In the genomic region with DNA sequence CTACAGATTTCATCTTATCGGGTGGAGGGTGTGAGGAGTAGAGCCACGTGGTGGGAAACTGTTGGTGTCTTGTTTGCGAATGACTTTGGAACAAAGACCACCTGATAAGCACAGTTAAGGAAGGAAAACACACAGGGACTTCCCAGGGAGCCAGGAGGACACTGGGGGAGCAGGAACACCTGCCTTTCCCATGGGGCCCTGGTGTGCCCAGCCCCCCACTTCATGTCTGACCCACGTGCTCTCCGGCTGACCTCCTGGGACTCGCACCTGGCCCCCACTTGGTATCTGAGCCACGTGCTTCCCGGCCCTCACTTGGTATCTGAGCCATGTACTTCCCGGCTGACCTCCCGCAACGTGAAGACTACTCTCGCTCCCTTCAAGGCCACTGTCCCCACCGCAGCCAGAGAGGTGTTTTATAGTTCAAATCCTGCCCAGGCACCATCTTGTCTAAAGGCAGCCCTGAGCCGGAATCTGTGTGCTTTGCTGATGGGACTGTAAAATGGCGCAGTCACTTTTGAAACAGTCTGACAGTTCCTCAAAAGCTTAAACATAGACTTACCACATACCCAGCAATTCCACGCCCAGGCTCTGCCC, we compare ENCODE assay signal across 16 cellular contexts. TPM values are rescaled to one million over a fixed set of nuclear protein-coding genes. Genes with fewer than 3 reads are reported as not detected.
DNase-seq lines count a peak whose midpoint lies in the region; ATAC-seq and TF ChIP-seq lines count a peak whose summit lies in the region.
"Had no signal": no experiment of that assay in that cellular context is flagged by ENCODE, and none has a peak within 500 bp of the region (broad histone marks: within the 10 kb centered on the region; RNA-seq: fewer than 3 reads in every experiment).

No MANE protein-coding gene starts in this region.

- no peaks in the 10 kb centered on the region for H3K27me3 Mint-ChIP-seq in Caco-2 (ENCODE audit: insufficient read depth, unreplicated experiment)

- H3K4me2 ChIP-seq in neuronal stem cell (ENCODE audit: insufficient read depth, low read length, poor library complexity, severe bottlenecking), result no peak overlapping the region

- H3K4me3 Mint-ChIP-seq in Caco-2 (ENCODE audit: unreplicated experiment), result peak overlapping the region; percentile 28

- H3K79me1 ChIP-seq in neuronal stem cell (ENCODE audit: low read depth, low read length), result peaks cover 2% of the 10 kb centered on the region

- WGBS in body of pancreas, 2 donors, result 35 to 43% methylated on average over 13 to 16 of the region's 16 CpGs
- no CpG with 5 or more reads among the region's 16 CpGs for WGBS in neuronal stem cell (ENCODE audit: extremely low coverage in 2 of 2, insufficient read length in 2 of 2, insufficient replicate concordance in 1 of 2), 2 donors

- H2AK5ac ChIP-seq in neuronal stem cell (ENCODE audit: low read depth, low read length), result peak overlapping the region; percentile 74

- H3K9ac ChIP-seq in neuronal stem cell (ENCODE audit: low read depth, low read length, poor library complexity), result no peak overlapping the region

- no peak overlapping the region for H2BK120ac ChIP-seq in neuronal stem cell (ENCODE audit: low read depth, low read length)

- no peak overlapping the region for H2BK15ac ChIP-seq in neuronal stem cell (ENCODE audit: low read length)

- no peak overlapping the region for H3K4me3 ChIP-seq in Caco-2 (ENCODE audit: low read depth, low read length)
- no peak overlapping the region for H3K4me3 ChIP-seq in body of pancreas
- no peak overlapping the region for H3K4me3 ChIP-seq in neuronal stem cell (ENCODE audit: low read length in 2 of 2)
- H3K4me3 ChIP-seq: ovary, sigmoid colon had no signal

- no TSS peak for BruUV-seq in Caco-2 (replicated peaks; lab: Mats Ljungman, UMichigan)

- no peaks in the 10 kb centered on the region for H3K27me3 ChIP-seq in Caco-2 (replicated peaks; ENCODE audit: control insufficient read depth, insufficient read depth, low read length)
- H3K27me3 ChIP-seq in body of pancreas, result no peaks in the 10 kb centered on the region
- no peaks in the 10 kb centered on the region for H3K27me3 ChIP-seq in neuronal stem cell (ENCODE audit: control insufficient read depth in 3 of 3, insufficient read depth in 3 of 3, low read depth in 1 of 3, low read length in 3 of 3)
- H3K27me3 ChIP-seq: ovary, sigmoid colon had no signal

- intact Hi-C loops in Caco-2 (cut with micrococcal nuclease; ENCODE audit: unreplicated experiment) (no loop called here), body of pancreas (cut with DNase I) (no loop called here)

- H3K27ac Mint-ChIP-seq in Caco-2 (ENCODE audit: unreplicated experiment), result peak overlapping the region; percentile 67

- H3K27ac ChIP-seq in body of pancreas (peak overlapping the region; percentile 21 to 68 (median 40)), neuronal stem cell (replicated peaks; ENCODE audit: low read length) (no peak overlapping the region)
- H3K27ac ChIP-seq: ovary, sigmoid colon had no signal

- no peak overlapping the region for H2AFZ ChIP-seq in neuronal stem cell (ENCODE audit: low read length)

- POLR2A ChIA-PET in Caco-2 (lab: Charles Lee), result no interaction called here

- H3K4me1 ChIP-seq in Caco-2 (peaks cover 32% of the 10 kb centered on the region), body of pancreas (peaks cover 61% of the 10 kb centered on the region), neuronal stem cell (ENCODE audit: control insufficient read depth in 2 of 2, insufficient read depth in 1 of 2, low read depth in 1 of 2, low read length in 2 of 2) (peaks cover 8 to 14% of the 10 kb centered on the region in 2 donors)

- H3K9me3 ChIP-seq in Caco-2, result no peaks in the 10 kb centered on the region
- no peaks in the 10 kb centered on the region for H3K9me3 ChIP-seq in body of pancreas
- peaks cover 0 to 3% of the 10 kb centered on the region in 2 donors for H3K9me3 ChIP-seq in neuronal stem cell (replicated peaks in 1 of 2; ENCODE audit: control insufficient read depth in 2 of 2, insufficient read depth in 1 of 2, low read depth in 1 of 2, low read length in 2 of 2)
- H3K9me3 ChIP-seq: ovary, sigmoid colon had no signal

- no peak overlapping the region for H2BK5ac ChIP-seq in neuronal stem cell (ENCODE audit: low read length)

- H3K36me3 Mint-ChIP-seq in Caco-2 (ENCODE audit: insufficient read depth, unreplicated experiment), result peaks cover 21% of the 10 kb centered on the region

- H3K9me3 Mint-ChIP-seq in Caco-2 (ENCODE audit: unreplicated experiment), result no peaks in the 10 kb centered on the region

- no peak overlapping the region for H3K4ac ChIP-seq in neuronal stem cell (ENCODE audit: low read length)

- H3K18ac ChIP-seq in neuronal stem cell (ENCODE audit: low read length), result no peak overlapping the region

- ATAC-seq in body of pancreas (peak; percentile 6), GM18505 (IDR thresholded peaks at IDR 0.05; ENCODE audit: unreplicated experiment) (no peak), HG02623 (IDR thresholded peaks at IDR 0.05; ENCODE audit: unreplicated experiment) (no peak), GM21786 (IDR thresholded peaks at IDR 0.05; ENCODE audit: unreplicated experiment) (no peak)

- H3K14ac ChIP-seq in neuronal stem cell (ENCODE audit: low read length), result peak overlapping the region; percentile 14

- TF ChIP-seq POLR2A in body of pancreas (IDR thresholded peaks at IDR 0.05) (peak in 1 of 3 donors; percentile 12), GM18505 (IDR thresholded peaks at IDR 0.05; ENCODE audit: borderline replicate concordance, extremely low read depth, insufficient read depth, insufficient read length) (no peak)

- H4K91ac ChIP-seq in neuronal stem cell (ENCODE audit: low read depth, low read length, poor library complexity), result no peak overlapping the region

- no peak overlapping the region for H4K8ac ChIP-seq in neuronal stem cell (ENCODE audit: low read depth, low read length)

- no peak overlapping the region for H2BK12ac ChIP-seq in neuronal stem cell (ENCODE audit: low read length)

- H3K36me3 ChIP-seq in Caco-2 (ENCODE audit: control insufficient read depth, insufficient read depth, low read length) (no peaks in the 10 kb centered on the region), body of pancreas (replicated peaks in 1 of 2; ENCODE audit: insufficient read depth in 1 of 2, low read depth in 2 of 2) (no peaks in the 10 kb centered on the region), neuronal stem cell (replicated peaks in 1 of 2; ENCODE audit: control insufficient read depth in 2 of 2, insufficient read depth in 2 of 2, low read length in 2 of 2) (peaks cover 0 to 3% of the 10 kb centered on the region in 2 donors)
- H3K36me3 ChIP-seq: ovary, sigmoid colon had no signal

- no peak overlapping the region for H3K23ac ChIP-seq in neuronal stem cell (ENCODE audit: low read depth, low read length, poor library complexity)

- TF ChIP-seq CTCF in Caco-2 (IDR thresholded peaks at IDR 0.05; ENCODE audit: insufficient read depth in 1 of 2, low read depth in 1 of 2, low read length in 1 of 2, severe bottlenecking in 1 of 2, unreplicated experiment in 1 of 2) (no peak), body of pancreas (IDR thresholded peaks at IDR 0.05) (no peak)

- no peak for DNase-seq in Caco-2
- DNase-seq in NCI-H146 treated with DMSO at 0.1 percent for 48 hours (lab: John Stamatoyannopoulos, UW; ENCODE audit: unreplicated experiment), result peak; percentile 85
- DNase-seq in body of pancreas, result peak in 3 of 4 donors; percentile 45 to 76 (median 49)
- DNase-seq in neuronal stem cell (ENCODE audit: low spot score), result no peak
- DNase-seq in C1 segment of cervical spinal cord (lab: John Stamatoyannopoulos, UW), result no peak
- DNase-seq: activated CD4-positive, alpha-beta T cell treated with anti-CD3 and anti-CD28 coated beads for 1 hour; activated gamma-delta T cell; cerebellar nuclear complex; foreskin fibroblast; NCI-H1092; ovary; SHP77 treated with DMSO at 0.1 percent for 48 hours; sigmoid colon had no signal

- H3K4me1 Mint-ChIP-seq in Caco-2 (ENCODE audit: low read depth, unreplicated experiment), result peaks cover 31% of the 10 kb centered on the region

- CTCF ChIA-PET in Caco-2 (lab: Charles Lee), result no interaction called here

RNA-seq across cellular contexts. Expression of gene CSNK1D, which starts 5.4 kb away (rescaled TPM):
- 196 TPM in 2 replicates for total RNA-seq in Caco-2 (2022)
- 100 to 1,000 TPM in 1 of 2 donors, 10 to 100 TPM in 1; 37.6 to 116 TPM for total RNA-seq in body of pancreas
- 70.3 TPM for polyA plus RNA-seq in neuronal stem cell (2013, experiment 1 of 2)
- polyA plus RNA-seq in neuronal stem cell (2013, experiment 2 of 2), result 72.1 TPM

RNA-seq across cellular contexts. Expression of gene CD7, which starts 38.5 kb away (rescaled TPM):
- 0.37 and 0.93 TPM in 2 replicates for total RNA-seq in Caco-2 (2022)
- not detected for total RNA-seq in body of pancreas
- 1.5 TPM for polyA plus RNA-seq in neuronal stem cell (2013, experiment 1 of 2)
- polyA plus RNA-seq in neuronal stem cell (2013, experiment 2 of 2), result 1.5 TPM

RNA-seq across cellular contexts. Expression of gene SLC16A3, which starts 50.0 kb away (rescaled TPM):
- total RNA-seq in Caco-2 (2022), result 13.1 and 13.7 TPM in 2 replicates
- total RNA-seq in body of pancreas, result 1 to 10 TPM; 2.0 to 5.4 TPM
- 3.5 TPM for polyA plus RNA-seq in neuronal stem cell (2013, experiment 1 of 2)
- 3.2 TPM for polyA plus RNA-seq in neuronal stem cell (2013, experiment 2 of 2)

RNA-seq across cellular contexts. Expression of gene SECTM1, which starts 54.7 kb away (rescaled TPM):
- total RNA-seq in Caco-2 (2022), result 0.37 and 0.75 TPM in 2 replicates
- 1 to 10 TPM; 5.4 to 6.3 TPM for total RNA-seq in body of pancreas
- 0.39 TPM for polyA plus RNA-seq in neuronal stem cell (2013, experiment 1 of 2)
- 0.65 TPM for polyA plus RNA-seq in neuronal stem cell (2013, experiment 2 of 2)

Comparison
In these comparisons a context has a peak if more than half of its experiments do, and no peak if none do; other contexts are left out.
1. DNase-seq: peak in NCI-H146 treated with DMSO at 0.1 percent for 48 hours (single experiment) and body of pancreas (3 of 4); none in Caco-2 (0 of 2), neuronal stem cell (single experiment) and C1 segment of cervical spinal cord (0 of 14).